2 cellular contexts compared by ENCODE assay signal in the genomic region with DNA sequence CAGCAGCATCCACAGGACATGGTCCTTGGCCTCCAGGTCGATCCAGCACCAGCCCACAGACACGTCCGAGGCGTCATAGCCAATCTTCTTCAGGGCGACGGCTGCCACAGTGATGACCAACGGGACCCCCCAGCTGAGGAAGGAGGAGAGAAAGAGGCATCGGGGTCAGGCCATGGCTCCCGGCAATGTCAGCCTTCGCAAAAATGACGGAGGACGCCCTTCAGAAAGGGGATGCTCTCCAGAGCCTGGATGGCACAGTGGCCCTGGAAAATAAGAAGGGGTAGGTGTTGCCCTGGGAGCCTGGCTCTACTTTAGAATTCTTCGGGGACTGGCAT.
TF ChIP-seq lines count a peak whose summit lies in the region.

No MANE protein-coding gene starts in this region.

TF ChIP-seq in HepG2, 621 proteins besides CTCF, POLR2A, EP300 and RAD21:
- TF ChIP-seq EED (CRISPR knock-in tag; IDR thresholded peaks at IDR 0.05) = no peak
- TF ChIP-seq, protein P1, sequence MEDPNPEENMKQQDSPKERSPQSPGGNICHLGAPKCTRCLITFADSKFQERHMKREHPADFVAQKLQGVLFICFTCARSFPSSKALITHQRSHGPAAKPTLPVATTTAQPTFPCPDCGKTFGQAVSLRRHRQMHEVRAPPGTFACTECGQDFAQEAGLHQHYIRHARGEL (CRISPR knock-in tag; IDR thresholded peaks at IDR 0.05) = no peak
- no peak for TF ChIP-seq TCF12 (IDR thresholded peaks at IDR 0.05)
- no peak for TF ChIP-seq TCF12 (CRISPR knock-in tag; IDR thresholded peaks at IDR 0.05)
- no peak for TF ChIP-seq MAFG (CRISPR knock-in tag; IDR thresholded peaks at IDR 0.05)
- no peak for TF ChIP-seq NFE2L1 (CRISPR knock-in tag; IDR thresholded peaks at IDR 0.05; ENCODE audit: borderline replicate concordance)
- 0 out of 2 replicates have a peak, but pooled peaks have one; percentile 13 for TF ChIP-seq ARHGAP35 (CRISPR knock-in tag; IDR thresholded peaks at IDR 0.05; ENCODE audit: borderline replicate concordance)
- TF ChIP-seq ZNF678 (CRISPR knock-in tag; IDR thresholded peaks at IDR 0.05) = no peak
- peak; percentile 13; the same call in 1 of the 2 replicates for TF ChIP-seq HNRNPL (IDR thresholded peaks at IDR 0.05; ENCODE audit: low read depth, low read length)
- no peak for TF ChIP-seq ZNF251 (CRISPR knock-in tag; IDR thresholded peaks at IDR 0.05)
- no peak for TF ChIP-seq NONO (IDR thresholded peaks at IDR 0.05)
- TF ChIP-seq NONO (CRISPR knock-in tag; conservative IDR thresholded peaks at IDR 0.05) = no peak
- TF ChIP-seq, protein P2, sequence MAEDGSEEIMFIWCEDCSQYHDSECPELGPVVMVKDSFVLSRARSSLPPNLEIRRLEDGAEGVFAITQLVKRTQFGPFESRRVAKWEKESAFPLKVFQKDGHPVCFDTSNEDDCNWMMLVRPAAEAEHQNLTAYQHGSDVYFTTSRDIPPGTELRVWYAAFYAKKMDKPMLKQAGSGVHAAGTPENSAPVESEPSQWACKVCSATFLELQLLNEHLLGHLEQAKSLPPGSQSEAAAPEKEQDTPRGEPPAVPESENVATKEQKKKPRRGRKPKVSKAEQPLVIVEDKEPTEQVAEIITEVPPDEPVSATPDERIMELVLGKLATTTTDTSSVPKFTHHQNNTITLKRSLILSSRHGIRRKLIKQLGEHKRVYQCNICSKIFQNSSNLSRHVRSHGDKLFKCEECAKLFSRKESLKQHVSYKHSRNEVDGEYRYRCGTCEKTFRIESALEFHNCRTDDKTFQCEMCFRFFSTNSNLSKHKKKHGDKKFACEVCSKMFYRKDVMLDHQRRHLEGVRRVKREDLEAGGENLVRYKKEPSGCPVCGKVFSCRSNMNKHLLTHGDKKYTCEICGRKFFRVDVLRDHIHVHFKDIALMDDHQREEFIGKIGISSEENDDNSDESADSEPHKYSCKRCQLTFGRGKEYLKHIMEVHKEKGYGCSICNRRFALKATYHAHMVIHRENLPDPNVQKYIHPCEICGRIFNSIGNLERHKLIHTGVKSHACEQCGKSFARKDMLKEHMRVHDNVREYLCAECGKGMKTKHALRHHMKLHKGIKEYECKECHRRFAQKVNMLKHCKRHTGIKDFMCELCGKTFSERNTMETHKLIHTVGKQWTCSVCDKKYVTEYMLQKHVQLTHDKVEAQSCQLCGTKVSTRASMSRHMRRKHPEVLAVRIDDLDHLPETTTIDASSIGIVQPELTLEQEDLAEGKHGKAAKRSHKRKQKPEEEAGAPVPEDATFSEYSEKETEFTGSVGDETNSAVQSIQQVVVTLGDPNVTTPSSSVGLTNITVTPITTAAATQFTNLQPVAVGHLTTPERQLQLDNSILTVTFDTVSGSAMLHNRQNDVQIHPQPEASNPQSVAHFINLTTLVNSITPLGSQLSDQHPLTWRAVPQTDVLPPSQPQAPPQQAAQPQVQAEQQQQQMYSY (CRISPR knock-in tag; IDR thresholded peaks at IDR 0.05) = no peak
- TF ChIP-seq ZNF224 (CRISPR knock-in tag; IDR thresholded peaks at IDR 0.05) = no peak
- no peak for TF ChIP-seq ZNF225 (CRISPR knock-in tag; IDR thresholded peaks at IDR 0.05)
- TF ChIP-seq SMAD1 (CRISPR knock-in tag; IDR thresholded peaks at IDR 0.05; ENCODE audit: borderline replicate concordance, low read depth) = no peak
- no peak for TF ChIP-seq HDAC6 (IDR thresholded peaks at IDR 0.05; ENCODE audit: low read depth, low read length)
- TF ChIP-seq, protein P3, sequence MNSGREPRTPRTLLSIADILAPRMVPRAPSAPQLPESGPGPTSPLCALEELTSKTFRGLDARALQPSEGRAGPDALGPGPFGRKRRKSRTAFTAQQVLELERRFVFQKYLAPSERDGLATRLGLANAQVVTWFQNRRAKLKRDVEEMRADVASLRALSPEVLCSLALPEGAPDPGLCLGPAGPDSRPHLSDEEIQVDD (CRISPR knock-in tag; IDR thresholded peaks at IDR 0.05; ENCODE audit: borderline replicate concordance) = no peak
- peak; percentile 22 for TF ChIP-seq AGO1 (IDR thresholded peaks at IDR 0.05; ENCODE audit: low read depth, low read length, poor library complexity, severe bottlenecking)
- no peak for TF ChIP-seq HMGA1 (CRISPR knock-in tag; conservative IDR thresholded peaks at IDR 0.05)
- no peak for TF ChIP-seq ZBTB20 (CRISPR knock-in tag; IDR thresholded peaks at IDR 0.05; ENCODE audit: borderline replicate concordance, low read depth)
- no peak for TF ChIP-seq MEIS2 (CRISPR knock-in tag; IDR thresholded peaks at IDR 0.05)
- no peak for TF ChIP-seq PHF5A (CRISPR knock-in tag; IDR thresholded peaks at IDR 0.05; ENCODE audit: low read depth, unreplicated experiment)
- no peak for TF ChIP-seq KAT8 (CRISPR knock-in tag; IDR thresholded peaks at IDR 0.05)
- no peak for TF ChIP-seq ZNF547 (CRISPR knock-in tag; IDR thresholded peaks at IDR 0.05)

TF ChIP-seq in K562, 482 proteins besides CTCF, POLR2A, EP300 and RAD21:
- no peak for TF ChIP-seq FOXJ3 (CRISPR knock-in tag; IDR thresholded peaks at IDR 0.05)
- TF ChIP-seq NFRKB (IDR thresholded peaks at IDR 0.05; ENCODE audit: low read depth) = no peak
- no peak for TF ChIP-seq MXI1 (IDR thresholded peaks at IDR 0.05; ENCODE audit: low read depth, low read length)
